In genomic region chr18:9735238-9735637, GRCh38 we compare ENCODE assay signal across 20 cellular contexts. TPM values are rescaled to one million over a fixed set of nuclear protein-coding genes. Genes with fewer than 3 reads are reported as not detected.
DNase-seq lines count a peak whose midpoint lies in the region; ATAC-seq and TF ChIP-seq lines count a peak whose summit lies in the region.
"Had no signal": no experiment of that assay in that cellular context is flagged by ENCODE, and none has a peak within 500 bp of the region (broad histone marks: within the 10 kb centered on the region; RNA-seq: fewer than 3 reads in every experiment).

No MANE protein-coding gene starts in this region.

- peaks cover 0 to 33% (median 4%) of the 10 kb centered on the region in 6 donors for H3K36me3 ChIP-seq in spleen

- WGBS in spleen, 5 donors: 27 to 51% (median 45%) methylated on average over 9 of the region's 9 CpGs

- no peak overlapping the region for H3K27ac Mint-ChIP-seq in activated T-helper 17 cell treated with anti-CD3 and anti-CD28 coated beads, Interleukin-2, amount 50 U/mL, for 72 hours
- H3K27ac Mint-ChIP-seq: CD4-positive, alpha-beta memory T cell; endodermal cell; nephron progenitor cell; T-cell had no signal

- peaks cover 27% of the 10 kb centered on the region for H3K27me3 Mint-ChIP-seq in activated T-helper 17 cell treated with anti-CD3 and anti-CD28 coated beads, Interleukin-2, amount 50 U/mL, for 72 hours

- H3K36me3 Mint-ChIP-seq in activated T-helper 17 cell treated with anti-CD3 and anti-CD28 coated beads, Interleukin-2, amount 50 U/mL, for 72 hours (ENCODE audit: low read depth): no peaks in the 10 kb centered on the region
- H3K36me3 Mint-ChIP-seq: CD4-positive, alpha-beta memory T cell; T-cell had no signal

- intact Hi-C loops in spleen (cut with DNase I; ENCODE audit: low total_unique reads): no loop called here

- no peak for ATAC-seq in activated T-helper 17 cell treated with anti-CD3 and anti-CD28 coated beads, Interleukin-2, amount 50 U/mL, for 72 hours (replicated peaks)
- ATAC-seq: lower lobe of right lung, T-cell had no signal

- H3K9me3 ChIP-seq in spleen: no peaks in the 10 kb centered on the region
- H3K9me3 ChIP-seq: lower lobe of right lung had no signal

- H3K4me3 ChIP-seq in coronary artery: no peak overlapping the region
- no peak overlapping the region for H3K4me3 ChIP-seq in spleen
- H3K4me3 ChIP-seq: lower lobe of right lung had no signal

- TF ChIP-seq CTCF in coronary artery (IDR thresholded peaks at IDR 0.05) (no peak), spleen (IDR thresholded peaks at IDR 0.05 in 8 of 11, conservative IDR thresholded peaks at IDR 0.05 in 3 of 11) (no peak)

- no peaks in the 10 kb centered on the region for H3K9me3 Mint-ChIP-seq in activated T-helper 17 cell treated with anti-CD3 and anti-CD28 coated beads, Interleukin-2, amount 50 U/mL, for 72 hours
- H3K9me3 Mint-ChIP-seq: endodermal cell, nephron progenitor cell, T-cell had no signal

- H3K4me3 Mint-ChIP-seq in activated T-helper 17 cell treated with anti-CD3 and anti-CD28 coated beads, Interleukin-2, amount 50 U/mL, for 72 hours: no peak overlapping the region
- H3K4me3 Mint-ChIP-seq: CD4-positive, alpha-beta memory T cell; endodermal cell; nephron progenitor cell; T-cell had no signal

- peaks cover 0 to 57% (median 18%) of the 10 kb centered on the region in 6 donors for H3K4me1 ChIP-seq in spleen

- H3K27me3 ChIP-seq in spleen (replicated peaks in 1 of 7): no peaks in the 10 kb centered on the region

- no peaks in the 10 kb centered on the region for H3K4me1 Mint-ChIP-seq in activated T-helper 17 cell treated with anti-CD3 and anti-CD28 coated beads, Interleukin-2, amount 50 U/mL, for 72 hours

- no peak for TF ChIP-seq POLR2A in spleen (IDR thresholded peaks at IDR 0.05)

- DNase-seq in SKM-1 treated with dmso at 0.1 percent for 144 hours (lab: John Stamatoyannopoulos, UW; ENCODE audit: unreplicated experiment): peak; percentile 16
- DNase-seq in SKM-1 (lab: John Stamatoyannopoulos, UW; ENCODE audit: unreplicated experiment): no peak
- DNase-seq in MV-4-11 (lab: John Stamatoyannopoulos, UW): peak; percentile 95
- DNase-seq in coronary artery (ENCODE audit: low spot score): peak; percentile 65
- DNase-seq in spleen: peak; percentile 89
- no peak for DNase-seq in AG08395 (ENCODE audit: low spot score)
- DNase-seq in DMS79 treated with DMSO at 0.1 percent for 48 hours (lab: John Stamatoyannopoulos, UW): no peak
- DNase-seq: activated CD4-positive, alpha-beta T cell treated with anti-CD3 and anti-CD28 coated beads for 1 hour; activated T-cell treated with anti-CD3 and anti-CD28 coated beads, Interleukin-2, amount 50 U/mL, for 48 hours; caudate nucleus; CD4-positive, alpha-beta memory T cell; endodermal cell; lower lobe of right lung; MM.1S; NCI-H2029 treated with DMSO at 0.1 percent for 48 hours; nephron progenitor cell; stimulated activated CD4-positive, alpha-beta T cell treated with anti-CD3 and anti-CD28 coated beads, Interleukin-15, amount 100 ng/mL, for 24 hours had no signal

- no peak overlapping the region for H3K27ac ChIP-seq in coronary artery
- H3K27ac ChIP-seq in spleen: peak overlapping the region in 5 of 8 donors; percentile 4 to 84 (median 65)
- H3K27ac ChIP-seq: 22Rv1, lower lobe of right lung had no signal

RNA-seq across cellular contexts. Expression of gene RAB31, which starts 27.1 kb away (rescaled TPM):
- total RNA-seq in spleen: 100 to 1,000 TPM in 1 of 7 donors, 10 to 100 TPM in 6; 51.7 to 112 (median 83.1) TPM
- polyA plus RNA-seq in spleen: 10 to 100 TPM; 12.3 to 22.9 (median 15.6) TPM
- under 1 TPM; 0.08 to 0.69 TPM for total RNA-seq in activated T-helper 17 cell treated with anti-CD3 and anti-CD28 coated beads, Interleukin-2, amount 50 U/mL, for 72 hours

Comparison
In these comparisons a context has a peak if more than half of its experiments do, and no peak if none do; other contexts are left out.
1. DNase-seq: peak in SKM-1 treated with dmso at 0.1 percent for 144 hours (single experiment), MV-4-11 (single experiment), coronary artery (single experiment) and spleen (single experiment); none in SKM-1 (single experiment), AG08395 (single experiment) and DMS79 treated with DMSO at 0.1 percent for 48 hours (single experiment).
2. H3K27ac ChIP-seq: peak in spleen (5 of 8); none in coronary artery (0 of 2).
3. RNA of gene RAB31, which starts 27.1 kb away (total RNA-seq): 51.7 to 112 TPM in spleen; 0.08 to 0.69 TPM in activated T-helper 17 cell treated with anti-CD3 and anti-CD28 coated beads, Interleukin-2, amount 50 U/mL, for 72 hours; every median in the first group is over 10 times any median in the second.